22 cellular contexts compared by ENCODE assay signal in genomic region chr17:72654746-72655145, GRCh38.
"Had no signal": no experiment of that assay in that cellular context is flagged by ENCODE, and none has a peak within 500 bp of the region (broad histone marks: within the 10 kb centered on the region; RNA-seq: fewer than 3 reads in every experiment).

No MANE protein-coding gene starts in this region.

- ATAC-seq: activated T-cell treated with anti-CD3 and anti-CD28 coated beads, Interleukin-2, amount 50 U/mL, for 72 hours; left lobe of liver; naive thymus-derived CD8-positive, alpha-beta T cell; right cardiac atrium; stimulated activated memory B cell treated with anti-CD40 and anti-IgM and Interleukin-4, amounts not matched to agents 10 μg/mL and 1 μg/mL and 100 μg/mL, for 72 hours had no signal

- H3K27ac ChIP-seq: epithelial cell of prostate, neutrophil, ovary, uterus had no signal

- H3K27me3 ChIP-seq: neutrophil, ovary, uterus had no signal

- H3K36me3 ChIP-seq: ovary, uterus had no signal

- H3K27ac Mint-ChIP-seq: activated CD4-positive, alpha-beta memory T cell treated with anti-CD3 and anti-CD28 coated beads for 36 hours; activated naive CD4-positive, alpha-beta T cell treated with anti-CD3 and anti-CD28 coated beads for 36 hours; activated T-cell treated with anti-CD3 and anti-CD28 coated beads, Interleukin-2, amount 50 U/mL, for 72 hours; endodermal cell; naive thymus-derived CD8-positive, alpha-beta T cell; stimulated activated memory B cell treated with anti-CD40 and anti-IgM and Interleukin-4, amounts not matched to agents 10 μg/mL and 1 μg/mL and 100 μg/mL, for 72 hours had no signal

- H3K4me1 ChIP-seq: uterus had no signal

- DNase-seq: activated CD4-positive, alpha-beta memory T cell treated with anti-CD3 and anti-CD28 coated beads for 36 hours; activated CD4-positive, alpha-beta T cell treated with anti-CD3 and anti-CD28 coated beads for 4 hours; activated CD4-positive, CD25-positive, alpha-beta regulatory T cell; activated effector memory CD4-positive, alpha-beta T cell treated with Interleukin-2 at 50 U/mL for 16 hours; activated naive CD4-positive, alpha-beta T cell treated with anti-CD3 and anti-CD28 coated beads for 36 hours; activated naive CD8-positive, alpha-beta T cell treated with anti-CD3 and anti-CD28 coated beads, Interleukin-2, amount 10 ng/mL, durations not matched to agents 7 days and 5 days; activated T-cell treated with anti-CD3 and anti-CD28 coated beads, Interleukin-2, amount 50 U/mL, for 72 hours; cortex of kidney; endodermal cell; kidney; naive thymus-derived CD8-positive, alpha-beta T cell; ovary; right cardiac atrium; stimulated activated CD4-positive, alpha-beta T cell treated with anti-CD3 and anti-CD28 coated beads, Interleukin-2, amount 100 ng/mL, for 24 hours; T-helper 1 cell; trophoblast cell; uterus had no signal

- H3K9me3 ChIP-seq: neutrophil, ovary, uterus had no signal

- H3K9me3 Mint-ChIP-seq: activated CD4-positive, alpha-beta memory T cell treated with anti-CD3 and anti-CD28 coated beads for 36 hours; activated naive CD4-positive, alpha-beta T cell treated with anti-CD3 and anti-CD28 coated beads for 36 hours; activated naive CD8-positive, alpha-beta T cell treated with anti-CD3 and anti-CD28 coated beads, Interleukin-2, amount 10 ng/mL, durations not matched to agents 7 days and 5 days; activated T-cell treated with anti-CD3 and anti-CD28 coated beads, Interleukin-2, amount 50 U/mL, for 72 hours; endodermal cell; naive thymus-derived CD8-positive, alpha-beta T cell; stimulated activated memory B cell treated with anti-CD40 and anti-IgM and Interleukin-4, amounts not matched to agents 10 μg/mL and 1 μg/mL and 100 μg/mL, for 72 hours had no signal

- H3K4me3 Mint-ChIP-seq: activated CD4-positive, alpha-beta memory T cell treated with anti-CD3 and anti-CD28 coated beads for 36 hours; activated naive CD4-positive, alpha-beta T cell treated with anti-CD3 and anti-CD28 coated beads for 36 hours; activated naive CD8-positive, alpha-beta T cell treated with anti-CD3 and anti-CD28 coated beads, Interleukin-2, amount 10 ng/mL, durations not matched to agents 7 days and 5 days; activated T-cell treated with anti-CD3 and anti-CD28 coated beads, Interleukin-2, amount 50 U/mL, for 72 hours; endodermal cell; stimulated activated memory B cell treated with anti-CD40 and anti-IgM and Interleukin-4, amounts not matched to agents 10 μg/mL and 1 μg/mL and 100 μg/mL, for 72 hours had no signal

- H3K4me3 ChIP-seq: lung, ovary, uterus had no signal

- H3K27me3 Mint-ChIP-seq: activated CD4-positive, alpha-beta memory T cell treated with anti-CD3 and anti-CD28 coated beads for 36 hours; activated naive CD8-positive, alpha-beta T cell treated with anti-CD3 and anti-CD28 coated beads, Interleukin-2, amount 10 ng/mL, durations not matched to agents 7 days and 5 days; naive thymus-derived CD8-positive, alpha-beta T cell; stimulated activated memory B cell treated with anti-CD40 and anti-IgM and Interleukin-4, amounts not matched to agents 10 μg/mL and 1 μg/mL and 100 μg/mL, for 72 hours had no signal

- H3K36me3 Mint-ChIP-seq: activated CD4-positive, alpha-beta memory T cell treated with anti-CD3 and anti-CD28 coated beads for 36 hours; activated naive CD8-positive, alpha-beta T cell treated with anti-CD3 and anti-CD28 coated beads, Interleukin-2, amount 10 ng/mL, durations not matched to agents 7 days and 5 days; naive thymus-derived CD8-positive, alpha-beta T cell; stimulated activated memory B cell treated with anti-CD40 and anti-IgM and Interleukin-4, amounts not matched to agents 10 μg/mL and 1 μg/mL and 100 μg/mL, for 72 hours had no signal

- H3K4me1 Mint-ChIP-seq: activated naive CD8-positive, alpha-beta T cell treated with anti-CD3 and anti-CD28 coated beads, Interleukin-2, amount 10 ng/mL, durations not matched to agents 7 days and 5 days; stimulated activated memory B cell treated with anti-CD40 and anti-IgM and Interleukin-4, amounts not matched to agents 10 μg/mL and 1 μg/mL and 100 μg/mL, for 72 hours had no signal
